In genomic region chr6:111417181-111417585, GRCh38 we compare ENCODE assay signal across 10 cellular contexts.
A peak's percentile ranks its signal among the peaks of the same experiment; 100 is the strongest.
DNase-seq lines count a peak whose midpoint lies in the region; ATAC-seq and TF ChIP-seq lines count a peak whose summit lies in the region.
"Had no signal": no experiment of that assay in that cellular context is flagged by ENCODE, and none has a peak within 500 bp of the region (broad histone marks: within the 10 kb centered on the region; RNA-seq: fewer than 3 reads in every experiment).

No MANE protein-coding gene starts in this region.

- no peak overlapping the region for H3K9ac ChIP-seq in colonic mucosa (ENCODE audit: low read depth in 2 of 2, low read length in 2 of 2)

- no peaks in the 10 kb centered on the region for H3K4me1 ChIP-seq in colonic mucosa
- H3K4me1 ChIP-seq in muscle layer of duodenum (ENCODE audit: control insufficient read depth in 1 of 2, insufficient read depth in 2 of 2, low read length in 2 of 2): peaks cover 11 to 33% of the 10 kb centered on the region in 2 donors

- H3K9me3 ChIP-seq in colonic mucosa: no peaks in the 10 kb centered on the region
- no peaks in the 10 kb centered on the region for H3K9me3 ChIP-seq in muscle layer of duodenum (ENCODE audit: control insufficient read depth in 1 of 2, low read length in 2 of 2)

- no peak for TF ChIP-seq CTCF in colonic mucosa (IDR thresholded peaks at IDR 0.05)

- H3K27me3 ChIP-seq in colonic mucosa (no peaks in the 10 kb centered on the region), muscle layer of duodenum (ENCODE audit: low read depth, low read length) (no peaks in the 10 kb centered on the region)

- H3K27ac ChIP-seq in colonic mucosa (no peak overlapping the region), muscle layer of duodenum (ENCODE audit: low read length) (peak overlapping the region; percentile 39)
- H3K27ac ChIP-seq: PC-9 had no signal

- peak; percentile 25 for DNase-seq in GM03348 (ENCODE audit: low spot score)
- peak; percentile 27 for DNase-seq in NCI-H774 (lab: John Stamatoyannopoulos, UW)
- peak; percentile 25 for DNase-seq in colonic mucosa
- no peak for DNase-seq in OCI-M2 (lab: John Stamatoyannopoulos, UW; ENCODE audit: unreplicated experiment)
- DNase-seq: endodermal cell, PC-9 had no signal

- ATAC-seq in GM19023 (IDR thresholded peaks at IDR 0.05; ENCODE audit: unreplicated experiment) (no peak), esophagus mucosa (no peak), GM21381 (IDR thresholded peaks at IDR 0.05; ENCODE audit: unreplicated experiment) (no peak)

- H3K4me3 ChIP-seq in colonic mucosa (no peak overlapping the region), muscle layer of duodenum (ENCODE audit: low read depth in 1 of 2, low read length in 2 of 2) (peak overlapping the region in 1 of 2 donors; percentile 11)
- H3K4me3 ChIP-seq: PC-9 had no signal

- intact Hi-C loops in colonic mucosa (cut with DNase I): no loop called here

- no peaks in the 10 kb centered on the region for H3K36me3 ChIP-seq in colonic mucosa
- H3K36me3 ChIP-seq in muscle layer of duodenum (ENCODE audit: control insufficient read depth in 1 of 2, insufficient read depth in 2 of 2, low read length in 2 of 2): peaks cover 0 to 7% of the 10 kb centered on the region in 2 donors
